Comparison of ENCODE assay signal across 19 cellular contexts in genomic region chr20:35517125-35517524, GRCh38. TPM values are rescaled to one million over a fixed set of nuclear protein-coding genes. Genes with fewer than 3 reads are reported as not detected.
"Had no signal": no experiment of that assay in that cellular context is flagged by ENCODE, and none has a peak within 500 bp of the region (broad histone marks: within the 10 kb centered on the region; RNA-seq: fewer than 3 reads in every experiment).

No MANE protein-coding gene starts in this region.

- H3K27me3 Mint-ChIP-seq: activated CD4-positive, alpha-beta T cell treated with anti-CD3 and anti-CD28 coated beads for 36 hours; effector memory CD8-positive, alpha-beta T cell; stimulated activated naive CD8-positive, alpha-beta T cell treated with anti-CD3 and anti-CD28 coated beads, Interleukin-15, amount 100 ng/mL, for 72 hours; T-helper 17 cell; type B pancreatic cell had no signal

- H2AFZ ChIP-seq: hepatocyte had no signal

- H3K4me1 Mint-ChIP-seq: activated CD4-positive, alpha-beta T cell treated with anti-CD3 and anti-CD28 coated beads for 36 hours; nephron; stimulated activated naive CD8-positive, alpha-beta T cell treated with anti-CD3 and anti-CD28 coated beads, Interleukin-15, amount 100 ng/mL, for 72 hours had no signal

- H3K9me3 Mint-ChIP-seq: activated naive CD4-positive, alpha-beta T cell treated with anti-CD3 and anti-CD28 coated beads, Interleukin-2, amount 50 U/mL, for 72 hours; effector memory CD8-positive, alpha-beta T cell; nephron; stimulated activated naive CD8-positive, alpha-beta T cell treated with anti-CD3 and anti-CD28 coated beads, Interleukin-15, amount 100 ng/mL, for 72 hours; type B pancreatic cell had no signal

- H3K9me3 ChIP-seq: adrenal gland, esophagus squamous epithelium, lower lobe of right lung, suprapubic skin had no signal

- ATAC-seq: activated CD4-positive, alpha-beta T cell treated with anti-CD3 and anti-CD28 coated beads for 36 hours; effector memory CD8-positive, alpha-beta T cell; lower lobe of right lung; stimulated activated naive CD8-positive, alpha-beta T cell treated with anti-CD3 and anti-CD28 coated beads, Interleukin-15, amount 100 ng/mL, for 72 hours; T-helper 17 cell had no signal

- H3K4me3 ChIP-seq: adrenal gland, cardiac muscle cell, esophagus squamous epithelium, hepatocyte, lower lobe of right lung, skin epidermis, suprapubic skin had no signal

- H3K36me3 Mint-ChIP-seq: activated naive CD4-positive, alpha-beta T cell treated with anti-CD3 and anti-CD28 coated beads, Interleukin-2, amount 50 U/mL, for 72 hours; type B pancreatic cell had no signal

- H3K27ac Mint-ChIP-seq: activated CD4-positive, alpha-beta T cell treated with anti-CD3 and anti-CD28 coated beads for 36 hours; nephron; stimulated activated naive CD8-positive, alpha-beta T cell treated with anti-CD3 and anti-CD28 coated beads, Interleukin-15, amount 100 ng/mL, for 72 hours; T-helper 17 cell; type B pancreatic cell had no signal

- DNase-seq: activated CD4-positive, alpha-beta T cell treated with anti-CD3 and anti-CD28 coated beads for 36 hours; activated CD4-positive, alpha-beta T cell treated with anti-CD3 and anti-CD28 coated beads, Interleukin-2, amount 50 U/mL, for 48 hours; activated gamma-delta T cell treated with Interleukin-2 at 50 U/mL for 16 hours; adrenal gland; effector memory CD8-positive, alpha-beta T cell; esophagus squamous epithelium; lower lobe of right lung; nucleus accumbens; stimulated activated naive CD8-positive, alpha-beta T cell treated with anti-CD3 and anti-CD28 coated beads, Interleukin-15, amount 100 ng/mL, for 72 hours; T-helper 17 cell had no signal

- H3K4me2 ChIP-seq: hepatocyte had no signal

- H3K27me3 ChIP-seq: adrenal gland, cardiac muscle cell, esophagus squamous epithelium, hepatocyte, suprapubic skin had no signal

- H3K4me3 Mint-ChIP-seq: activated CD4-positive, alpha-beta T cell treated with anti-CD3 and anti-CD28 coated beads for 36 hours; effector memory CD8-positive, alpha-beta T cell; nephron; stimulated activated naive CD8-positive, alpha-beta T cell treated with anti-CD3 and anti-CD28 coated beads, Interleukin-15, amount 100 ng/mL, for 72 hours; T-helper 17 cell; type B pancreatic cell had no signal

- H3K27ac ChIP-seq: cardiac muscle cell, esophagus squamous epithelium, hepatocyte, lower lobe of right lung, skin epidermis, suprapubic skin had no signal

- H3K4me1 ChIP-seq: esophagus squamous epithelium, lower lobe of right lung, suprapubic skin had no signal

- H3K36me3 ChIP-seq: cardiac muscle cell had no signal

RNA-seq across cellular contexts. Expression of gene C20orf173, which starts 12.3 kb away (rescaled TPM):
- total RNA-seq: activated CD4-positive, alpha-beta T cell treated with anti-CD3 and anti-CD28 coated beads for 36 hours; activated naive CD4-positive, alpha-beta T cell treated with anti-CD3 and anti-CD28 coated beads, Interleukin-2, amount 50 U/mL, for 72 hours; adrenal gland; cardiac muscle cell; dermis microvascular lymphatic vessel endothelial cell; esophagus squamous epithelium; hepatocyte; lower lobe of right lung; mesenteric fat pad; suprapubic skin; T-helper 17 cell had no signal
- polyA plus RNA-seq: adrenal gland, cardiac muscle cell, hepatocyte had no signal
